8 cellular contexts compared by ENCODE assay signal in genomic region chrX:44873415-44874270, GRCh38. TPM values are rescaled to one million over a fixed set of nuclear protein-coding genes. Genes with fewer than 3 reads are reported as not detected.
DNase-seq lines count a peak whose midpoint lies in the region; ATAC-seq and TF ChIP-seq lines count a peak whose summit lies in the region.

No MANE protein-coding gene starts in this region.

- H3K9ac ChIP-seq in HCT116 (ENCODE audit: low read length) (peak overlapping the region; percentile 84), mucosa of stomach (ENCODE audit: low read length) (peak overlapping the region; percentile 93)

- TF ChIP-seq POLR2A in HCT116 (IDR thresholded peaks at IDR 0.05; ENCODE audit: borderline replicate concordance, extremely low read depth, insufficient read depth, insufficient read length) = no peak

- H3K4me1 ChIP-seq in Caco-2 (no peaks in the 10 kb centered on the region), HCT116 (ENCODE audit: control insufficient read depth in 1 of 2, insufficient read depth in 2 of 2, low read length in 2 of 2) (peaks cover 2 to 14% of the 10 kb centered on the region in 2 experiments; a peak in 2 of 4 replicates), mucosa of stomach (ENCODE audit: control insufficient read depth, insufficient read depth, low read length) (peaks cover 4% of the 10 kb centered on the region)

- no peaks in the 10 kb centered on the region for H4K20me1 ChIP-seq in HCT116 (ENCODE audit: insufficient read depth)

- H3K4me3 Mint-ChIP-seq in Caco-2 (ENCODE audit: unreplicated experiment) = peak overlapping the region; percentile 74

- H3K9me3 Mint-ChIP-seq in Caco-2 (ENCODE audit: unreplicated experiment) = no peaks in the 10 kb centered on the region

- no peaks in the 10 kb centered on the region for H3K4me1 Mint-ChIP-seq in Caco-2 (ENCODE audit: low read depth, unreplicated experiment)

- peaks cover 6% of the 10 kb centered on the region for H3K36me3 Mint-ChIP-seq in Caco-2 (ENCODE audit: insufficient read depth, unreplicated experiment)

- DNase-seq in Caco-2 (peak; percentile 35 to 48), HCT116 (ENCODE audit: low read depth, low spot score) (no peak), NCI-H774 (lab: John Stamatoyannopoulos, UW) (peak; percentile 1), activated T-cell treated with anti-CD3 and anti-CD28 coated beads for 24 hours (ENCODE audit: low read depth) (peak; percentile 11), epithelial cell of prostate (ENCODE audit: low read depth, low spot score) (no peak), NCI-H2029 (lab: John Stamatoyannopoulos, UW) (no peak)
- peak; percentile 23 to 88 (median 59) for DNase-seq in stimulated activated naive CD4-positive, alpha-beta T cell (lab: John Stamatoyannopoulos, UW)

- peak overlapping the region; percentile 58 for H3K4me3 ChIP-seq in Caco-2 (ENCODE audit: low read depth, low read length)
- H3K4me3 ChIP-seq in HCT116 (replicated peaks in 1 of 2; ENCODE audit: low read depth in 1 of 2, low read length in 2 of 2) = peak overlapping the region; percentile 72 to 74
- peak overlapping the region; percentile 74 for H3K4me3 ChIP-seq in mucosa of stomach (ENCODE audit: low read length)

- no peaks in the 10 kb centered on the region for H3K9me2 ChIP-seq in HCT116 (ENCODE audit: insufficient read depth)

- no peak for TF ChIP-seq CTCF in Caco-2 (IDR thresholded peaks at IDR 0.05; ENCODE audit: insufficient read depth in 1 of 2, low read depth in 1 of 2, low read length in 1 of 2, severe bottlenecking in 1 of 2, unreplicated experiment in 1 of 2)
- TF ChIP-seq CTCF in HCT116 (IDR thresholded peaks at IDR 0.05 in 2 of 3, conservative IDR thresholded peaks at IDR 0.05 in 1 of 3; ENCODE audit: borderline replicate concordance in 1 of 3, insufficient read depth in 1 of 3, low read depth in 2 of 3, low read length in 2 of 3) = no peak

- intact Hi-C loops in Caco-2 (cut with micrococcal nuclease; ENCODE audit: unreplicated experiment) (loop anchor here (5.0 to 10.0 kb wide), 2 partner anchors 81 to 199 kb away; no protein-coding TSS in a partner anchor), HCT116 (cut with micrococcal nuclease) (loop anchor here (2.0 kb wide), 1 partner anchor 197 kb away; no protein-coding TSS in a partner anchor)

- BruUV-seq in Caco-2 (replicated peaks; lab: Mats Ljungman, UMichigan) (no TSS peak), HCT116 (replicated peaks; lab: Mats Ljungman, UMichigan) (no TSS peak)

- POLR2A ChIA-PET in Caco-2 (lab: Charles Lee) (interaction anchor here (0.5 to 1.0 kb wide), 8 partner anchors 10 to 522 kb away, joined by 3 to 20 read pairs (median 8); partner anchors contain the start of gene FUNDC1), HCT116 (lab: Charles Lee) (no interaction called here)

- CTCF ChIA-PET in Caco-2 (lab: Charles Lee) = no interaction called here
- CTCF ChIA-PET in HCT116 (lab: Charles Lee) = interaction anchor here (1.0 kb wide), 1 partner anchor 197 kb away, joined by 3 read pairs; no protein-coding TSS in a partner anchor

- H3K27ac ChIP-seq in HCT116 (ENCODE audit: low read depth, low read length) (peak overlapping the region; percentile 84), epithelial cell of prostate (peak overlapping the region; percentile 86)

- H3K4me2 ChIP-seq in HCT116 (ENCODE audit: low read length) = peak overlapping the region; percentile 82

- TF ChIP-seq RAD21 in HCT116 (IDR thresholded peaks at IDR 0.05; ENCODE audit: low read depth) = peak; percentile 27; the same call in 1 of the 2 replicates

- H3K27me3 Mint-ChIP-seq in Caco-2 (ENCODE audit: insufficient read depth, unreplicated experiment) = no peaks in the 10 kb centered on the region

- ATAC-seq in HCT116 = peak; percentile 37

- H3K9me3 ChIP-seq in Caco-2 (no peaks in the 10 kb centered on the region), HCT116 (ENCODE audit: control insufficient read depth in 1 of 2, insufficient read depth in 1 of 2, low read depth in 1 of 2, low read length in 2 of 2) (no peaks in the 10 kb centered on the region), mucosa of stomach (ENCODE audit: control insufficient read depth, low read length) (no peaks in the 10 kb centered on the region)

- RAD21 ChIA-PET in HCT116 (lab: Charles Lee; ENCODE audit: low non-redundant PET in 1 of 2, low total read pairs in 2 of 2, uncharacterized antibody in 2 of 2, unreplicated experiment in 2 of 2) = no interaction called here

- H3K27me3 ChIP-seq in Caco-2 (replicated peaks; ENCODE audit: control insufficient read depth, insufficient read depth, low read length) (no peaks in the 10 kb centered on the region), HCT116 (ENCODE audit: insufficient read depth, low read length) (no peaks in the 10 kb centered on the region), mucosa of stomach (ENCODE audit: control insufficient read depth, insufficient read depth, low read length) (no peaks in the 10 kb centered on the region)

- no peak overlapping the region for H2AFZ ChIP-seq in HCT116 (ENCODE audit: low read depth, low read length, poor library complexity, severe bottlenecking)

- H3K36me3 ChIP-seq in Caco-2 (ENCODE audit: control insufficient read depth, insufficient read depth, low read length) = no peaks in the 10 kb centered on the region
- no peaks in the 10 kb centered on the region for H3K36me3 ChIP-seq in HCT116 (ENCODE audit: control insufficient read depth in 1 of 2, insufficient read depth in 2 of 2, low read length in 2 of 2)
- H3K36me3 ChIP-seq in mucosa of stomach (ENCODE audit: control insufficient read depth, insufficient read depth, low read length) = no peaks in the 10 kb centered on the region

- peak overlapping the region; percentile 91 for H3K27ac Mint-ChIP-seq in Caco-2 (ENCODE audit: unreplicated experiment)

- peaks cover 57% of the 10 kb centered on the region for H3K79me2 ChIP-seq in HCT116 (ENCODE audit: insufficient read depth, low read length)

TF ChIP-seq in HCT116, 20 proteins besides CTCF, POLR2A, EP300 and RAD21:
- TF ChIP-seq ZFX (IDR thresholded peaks at IDR 0.05) = 0 out of 2 replicates have a peak, but pooled peaks have one; percentile 19
- no peak for TF ChIP-seq FOSL1 (IDR thresholded peaks at IDR 0.05; ENCODE audit: low read depth)
- no peak for TF ChIP-seq EGR1 (IDR thresholded peaks at IDR 0.05; ENCODE audit: low read depth)
- TF ChIP-seq SIN3A (IDR thresholded peaks at IDR 0.05; ENCODE audit: low read depth) = peak; percentile 34; the same call in 1 of the 2 replicates
- peak; percentile 73 for TF ChIP-seq YY1 (IDR thresholded peaks at IDR 0.05; ENCODE audit: extremely low read depth, insufficient replicate concordance, low read depth, low read length)

RNA-seq across cellular contexts. Expression of gene KDM6A, which starts 0.7 kb away (rescaled TPM):
- total RNA-seq in Caco-2 (2022) = 34.2 and 44.1 TPM in 2 replicates
- total RNA-seq in HCT116 (2021; ENCODE audit: unreplicated experiment) = 21.0 TPM
- polyA plus RNA-seq in HCT116 (2012) = 16.2 and 16.4 TPM in 2 replicates

RNA-seq across cellular contexts. Expression of gene DUSP21, which starts 29.8 kb away (rescaled TPM):
- total RNA-seq in Caco-2 (2022) (not detected in 2 replicates), HCT116 (2021; ENCODE audit: unreplicated experiment) (not detected)
- not detected in 2 replicates for polyA plus RNA-seq in HCT116 (2012)

Comparison
In these comparisons a context has a peak if more than half of its experiments do, and no peak if none do; other contexts are left out.
1. DNase-seq: peak in Caco-2 (2 of 2), NCI-H774 (single experiment), activated T-cell treated with anti-CD3 and anti-CD28 coated beads for 24 hours (single experiment) and stimulated activated naive CD4-positive, alpha-beta T cell (6 of 6); none in HCT116 (single experiment), epithelial cell of prostate (single experiment) and NCI-H2029 (single experiment).
2. Peak in every context shown above with its lines, with median percentiles within 50 percentile points of each other: H3K4me3 ChIP-seq.